ENCODE assay signal across 8 cellular contexts in the genomic region with DNA sequence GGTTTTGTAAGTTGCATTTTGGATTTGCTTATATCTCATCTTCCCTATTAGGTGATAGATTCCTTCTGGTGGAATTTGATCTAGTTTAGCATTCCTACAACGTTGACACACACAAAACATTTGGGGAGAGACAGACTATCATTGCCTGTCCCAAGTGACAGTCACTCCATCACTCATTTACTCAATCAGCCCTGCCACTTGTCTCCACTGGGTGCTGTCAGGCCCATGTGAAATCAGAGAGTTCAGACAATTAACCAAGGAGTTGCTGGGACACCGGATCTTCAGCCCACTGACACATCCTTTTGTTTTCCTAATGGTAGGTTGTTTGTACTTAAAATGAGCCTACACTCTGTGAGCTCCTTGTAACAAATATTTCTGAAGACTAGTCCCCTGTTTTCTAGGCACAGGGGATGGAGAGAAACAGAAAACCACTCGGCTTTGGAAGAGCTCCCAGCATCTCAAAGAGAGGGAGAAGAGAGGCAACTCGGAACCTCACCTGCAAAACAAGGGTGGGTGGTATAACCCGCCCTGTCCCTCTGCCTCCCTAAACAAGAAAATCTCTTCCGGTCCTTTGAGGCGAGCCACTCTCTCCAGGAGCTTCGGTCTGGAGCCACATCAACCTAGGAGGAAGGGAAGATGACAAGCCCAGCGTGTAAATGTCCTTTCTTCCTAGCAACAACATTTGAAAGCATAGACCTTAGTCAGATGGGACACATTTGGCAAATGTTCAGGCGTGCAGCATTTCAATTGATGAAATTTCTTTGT.
DNase-seq lines count a peak whose midpoint lies in the region; ATAC-seq and TF ChIP-seq lines count a peak whose summit lies in the region.

No MANE protein-coding gene starts in this region.

- peaks cover 0 to 2% of the 10 kb centered on the region in 2 donors for H3K36me3 Mint-ChIP-seq in activated T-cell treated with anti-CD3 and anti-CD28 coated beads, Interleukin-2, amount 50 U/mL, for 72 hours (ENCODE audit: insufficient read depth in 2 of 2)
- H3K36me3 Mint-ChIP-seq in activated CD8-positive, alpha-beta T cell treated with anti-CD3 and anti-CD28 coated beads for 36 hours (ENCODE audit: low read depth): no peaks in the 10 kb centered on the region

- peaks cover 16% of the 10 kb centered on the region for H3K4me1 Mint-ChIP-seq in activated T-cell treated with anti-CD3 and anti-CD28 coated beads, Interleukin-2, amount 50 U/mL, for 72 hours (ENCODE audit: low read depth)
- H3K4me1 Mint-ChIP-seq in activated CD8-positive, alpha-beta T cell treated with anti-CD3 and anti-CD28 coated beads for 36 hours (ENCODE audit: low read depth): peaks cover 10% of the 10 kb centered on the region

- ATAC-seq in activated T-cell treated with anti-CD3 and anti-CD28 coated beads, Interleukin-2, amount 50 U/mL, for 72 hours (replicated peaks in 1 of 2): peak; percentile 7 to 39
- peak; percentile 22 for ATAC-seq in activated CD8-positive, alpha-beta T cell treated with anti-CD3 and anti-CD28 coated beads for 36 hours
- ATAC-seq in HG03520 (IDR thresholded peaks at IDR 0.05; ENCODE audit: unreplicated experiment) (no peak), HG03280 (IDR thresholded peaks at IDR 0.05; ENCODE audit: unreplicated experiment) (no peak), HG03439 (IDR thresholded peaks at IDR 0.05; ENCODE audit: unreplicated experiment) (no peak)

- no peak for TF ChIP-seq CTCF in activated CD8-positive, alpha-beta T cell treated with anti-CD3 and anti-CD28 coated beads for 36 hours (IDR thresholded peaks at IDR 0.05)

- no peaks in the 10 kb centered on the region for H3K9me3 Mint-ChIP-seq in activated T-cell treated with anti-CD3 and anti-CD28 coated beads, Interleukin-2, amount 50 U/mL, for 72 hours
- no peaks in the 10 kb centered on the region for H3K9me3 Mint-ChIP-seq in activated CD8-positive, alpha-beta T cell treated with anti-CD3 and anti-CD28 coated beads for 36 hours

- H3K4me3 ChIP-seq in iPS-20b (ENCODE audit: low read length): peak overlapping the region; percentile 86

- intact Hi-C loops in activated CD8-positive, alpha-beta T cell treated with anti-CD3 and anti-CD28 coated beads for 36 hours (cut with micrococcal nuclease): loop anchor here (10.0 kb wide), 1 partner anchor 640 kb away; no protein-coding TSS in a partner anchor

- peaks cover 9% of the 10 kb centered on the region for H3K4me1 ChIP-seq in iPS-20b (ENCODE audit: insufficient read depth, low read length)

- no peak overlapping the region for H3K27ac Mint-ChIP-seq in activated T-cell treated with anti-CD3 and anti-CD28 coated beads, Interleukin-2, amount 50 U/mL, for 72 hours
- peak overlapping the region; percentile 12 for H3K27ac Mint-ChIP-seq in activated CD8-positive, alpha-beta T cell treated with anti-CD3 and anti-CD28 coated beads for 36 hours

- H3K27me3 ChIP-seq in iPS-20b (ENCODE audit: insufficient read depth, low read length): peaks cover 25% of the 10 kb centered on the region

- peaks cover 34% of the 10 kb centered on the region for H3K27me3 Mint-ChIP-seq in activated T-cell treated with anti-CD3 and anti-CD28 coated beads, Interleukin-2, amount 50 U/mL, for 72 hours (ENCODE audit: low read depth)
- peaks cover 55% of the 10 kb centered on the region for H3K27me3 Mint-ChIP-seq in activated CD8-positive, alpha-beta T cell treated with anti-CD3 and anti-CD28 coated beads for 36 hours

- CTCF ChIA-PET in activated CD8-positive, alpha-beta T cell treated with anti-CD3 and anti-CD28 coated beads for 36 hours (lab: Charles Lee): no interaction called here

- H3K36me3 ChIP-seq in iPS-20b (ENCODE audit: insufficient read depth, low read depth, low read length): no peaks in the 10 kb centered on the region

- H3K27ac ChIP-seq in iPS-20b (ENCODE audit: low read length): no peak overlapping the region
- peak overlapping the region; percentile 57 for H3K27ac ChIP-seq in temporal lobe (ENCODE audit: low read depth, low read length)

- H3K9me3 ChIP-seq in iPS-20b (ENCODE audit: insufficient read depth, low read depth, low read length): no peaks in the 10 kb centered on the region

- H3K4me3 Mint-ChIP-seq in activated T-cell treated with anti-CD3 and anti-CD28 coated beads, Interleukin-2, amount 50 U/mL, for 72 hours: peak overlapping the region; percentile 70 to 82
- peak overlapping the region; percentile 70 for H3K4me3 Mint-ChIP-seq in activated CD8-positive, alpha-beta T cell treated with anti-CD3 and anti-CD28 coated beads for 36 hours

- POLR2A ChIA-PET in activated CD8-positive, alpha-beta T cell treated with anti-CD3 and anti-CD28 coated beads for 36 hours (lab: Charles Lee): no interaction called here

- no peak for DNase-seq in activated T-cell treated with anti-CD3 and anti-CD28 coated beads, Interleukin-2, amount 50 U/mL, for 72 hours
- no peak for DNase-seq in activated T-cell treated with anti-CD3 and anti-CD28 coated beads, Interleukin-2, amount 50 U/mL, for 48 hours
- no peak for DNase-seq in activated CD8-positive, alpha-beta T cell treated with anti-CD3 and anti-CD28 coated beads for 36 hours

- peak overlapping the region; percentile 38; the same call in 1 of the 2 replicates for H3K9ac ChIP-seq in iPS-20b (ENCODE audit: low read depth, low read length)

Comparison
In these comparisons a context has a peak if more than half of its experiments do, and no peak if none do; other contexts are left out.
1. ATAC-seq: peak in activated T-cell treated with anti-CD3 and anti-CD28 coated beads, Interleukin-2, amount 50 U/mL, for 72 hours (2 of 2) and activated CD8-positive, alpha-beta T cell treated with anti-CD3 and anti-CD28 coated beads for 36 hours (single experiment); none in HG03520 (single experiment), HG03280 (single experiment) and HG03439 (single experiment).